ENCODE assay signal across 1 cellular context in genomic region chr7:36677769-36678435, GRCh38.
TF ChIP-seq lines count a peak whose summit lies in the region.

No MANE protein-coding gene starts in this region.

TF ChIP-seq in SK-N-SH, 30 proteins besides CTCF, POLR2A, EP300 and RAD21 (continued from another document):
- TF ChIP-seq MEF2A (IDR thresholded peaks at IDR 0.05; ENCODE audit: borderline replicate concordance, low read depth) (no peak), TCF12 (IDR thresholded peaks at IDR 0.05) (no peak), NFIC (IDR thresholded peaks at IDR 0.05; ENCODE audit: borderline replicate concordance) (no peak), RXRA (IDR thresholded peaks at IDR 0.05; ENCODE audit: borderline replicate concordance, low read depth) (no peak), TEAD4 (IDR thresholded peaks at IDR 0.05; ENCODE audit: borderline replicate concordance, insufficient read depth) (no peak), FOXJ3 (CRISPR knock-in tag; IDR thresholded peaks at IDR 0.05) (no peak), JUND (IDR thresholded peaks at IDR 0.05) (no peak), GATA2 (CRISPR knock-in tag; IDR thresholded peaks at IDR 0.05) (no peak), EZH2phosphoT487 (IDR thresholded peaks at IDR 0.05; ENCODE audit: borderline replicate concordance, low read depth) (no peak), FOSL2 (IDR thresholded peaks at IDR 0.05; ENCODE audit: borderline replicate concordance, low read depth) (no peak), CHD2 (IDR thresholded peaks at IDR 0.05; ENCODE audit: low read length, partially characterized antibody) (no peak), GABPA (IDR thresholded peaks at IDR 0.05; ENCODE audit: low read depth) (no peak)
- TF ChIP-seq, protein P1, sequence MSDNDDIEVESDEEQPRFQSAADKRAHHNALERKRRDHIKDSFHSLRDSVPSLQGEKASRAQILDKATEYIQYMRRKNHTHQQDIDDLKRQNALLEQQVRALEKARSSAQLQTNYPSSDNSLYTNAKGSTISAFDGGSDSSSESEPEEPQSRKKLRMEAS (IDR thresholded peaks at IDR 0.05; ENCODE audit: low read depth), result no peak
- TF ChIP-seq, protein P2, sequence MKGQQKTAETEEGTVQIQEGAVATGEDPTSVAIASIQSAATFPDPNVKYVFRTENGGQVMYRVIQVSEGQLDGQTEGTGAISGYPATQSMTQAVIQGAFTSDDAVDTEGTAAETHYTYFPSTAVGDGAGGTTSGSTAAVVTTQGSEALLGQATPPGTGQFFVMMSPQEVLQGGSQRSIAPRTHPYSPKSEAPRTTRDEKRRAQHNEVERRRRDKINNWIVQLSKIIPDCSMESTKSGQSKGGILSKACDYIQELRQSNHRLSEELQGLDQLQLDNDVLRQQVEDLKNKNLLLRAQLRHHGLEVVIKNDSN (IDR thresholded peaks at IDR 0.05; ENCODE audit: borderline replicate concordance, low read depth), result no peak
